18 cellular contexts compared by ENCODE assay signal in genomic region chr1:181013144-181013543, GRCh38. TPM values are rescaled to one million over a fixed set of nuclear protein-coding genes. Genes with fewer than 3 reads are reported as not detected.
A peak's percentile ranks its signal among the peaks of the same experiment; 100 is the strongest.
DNase-seq lines count a peak whose midpoint lies in the region; ATAC-seq, FAIRE-seq and TF ChIP-seq lines count a peak whose summit lies in the region.
"Had no signal": no experiment of that assay in that cellular context is flagged by ENCODE, and none has a peak within 500 bp of the region (broad histone marks: within the 10 kb centered on the region; RNA-seq: fewer than 3 reads in every experiment).

No MANE protein-coding gene starts in this region.

- DNase-seq in activated T-cell treated with anti-CD3 and anti-CD28 coated beads, Interleukin-2, amount 50 U/mL, for 72 hours = peak in 1 of 2 donors; percentile 6
- no peak for DNase-seq in activated T-cell treated with anti-CD3 and anti-CD28 coated beads, Interleukin-2, amount 50 U/mL, for 1 hour
- DNase-seq in SKM-1 (lab: John Stamatoyannopoulos, UW; ENCODE audit: unreplicated experiment) = peak; percentile 63
- DNase-seq in endothelial cell (ENCODE audit: low spot score) = no peak
- no peak for DNase-seq in upper lobe of right lung
- DNase-seq in GM12891 (ENCODE audit: insufficient read length, low spot score) = no peak
- no peak for DNase-seq in HAP-1 (ENCODE audit: low spot score in 2 of 2)
- DNase-seq: activated CD4-positive, alpha-beta T cell treated with anti-CD3 and anti-CD28 coated beads, Interleukin-2, amount 10 ng/mL, durations not matched to agents 7 days and 5 days; activated effector memory CD4-positive, alpha-beta T cell treated with Interleukin-2 at 50 U/mL for 16 hours; DMS153; gastrocnemius medialis; islet precursor cell; NCI-H1417 treated with DMSO at 0.1 percent for 48 hours; NCI-H446; pancreas; RPMI8226 had no signal

- H3K4me3 ChIP-seq in upper lobe of right lung (no peak overlapping the region), HAP-1 (no peak overlapping the region)
- H3K4me3 ChIP-seq: cardiac muscle cell, gastrocnemius medialis, pancreas had no signal

- TF ChIP-seq POLR2A in GM12891 (IDR thresholded peaks at IDR 0.05; ENCODE audit: low read depth, low read length) = no peak

- peak overlapping the region in 1 of 2 donors; percentile 13 for H3K4me3 Mint-ChIP-seq in activated T-cell treated with anti-CD3 and anti-CD28 coated beads, Interleukin-2, amount 50 U/mL, for 72 hours
- H3K4me3 Mint-ChIP-seq in endothelial cell (ENCODE audit: unreplicated experiment) = no peak overlapping the region
- H3K4me3 Mint-ChIP-seq: activated CD4-positive, alpha-beta T cell treated with anti-CD3 and anti-CD28 coated beads, Interleukin-2, amount 10 ng/mL, durations not matched to agents 7 days and 5 days had no signal

- H3K27me3 Mint-ChIP-seq in activated T-cell treated with anti-CD3 and anti-CD28 coated beads, Interleukin-2, amount 50 U/mL, for 72 hours (ENCODE audit: low read depth) = no peaks in the 10 kb centered on the region
- H3K27me3 Mint-ChIP-seq in endothelial cell (ENCODE audit: unreplicated experiment) = no peaks in the 10 kb centered on the region
- H3K27me3 Mint-ChIP-seq: activated CD4-positive, alpha-beta T cell treated with anti-CD3 and anti-CD28 coated beads, Interleukin-2, amount 10 ng/mL, durations not matched to agents 7 days and 5 days had no signal

- peaks cover 75% of the 10 kb centered on the region for H3K4me1 ChIP-seq in upper lobe of right lung
- H3K4me1 ChIP-seq in HAP-1 = no peaks in the 10 kb centered on the region; the same call in 1 of the 2 replicates

- no peak for TF ChIP-seq CTCF in endothelial cell (IDR thresholded peaks at IDR 0.05; ENCODE audit: unreplicated experiment)
- TF ChIP-seq CTCF in upper lobe of right lung (IDR thresholded peaks at IDR 0.05) = no peak

- no peak overlapping the region for H3K27ac ChIP-seq in upper lobe of right lung
- H3K27ac ChIP-seq: cardiac muscle cell, gastrocnemius medialis, pancreas had no signal

- H3K27ac Mint-ChIP-seq in activated T-cell treated with anti-CD3 and anti-CD28 coated beads, Interleukin-2, amount 50 U/mL, for 72 hours = peak overlapping the region; percentile 36
- H3K27ac Mint-ChIP-seq in endothelial cell (ENCODE audit: unreplicated experiment) = peak overlapping the region; percentile 19
- H3K27ac Mint-ChIP-seq: activated CD4-positive, alpha-beta T cell treated with anti-CD3 and anti-CD28 coated beads, Interleukin-2, amount 10 ng/mL, durations not matched to agents 7 days and 5 days had no signal

- H3K36me3 ChIP-seq in upper lobe of right lung (peaks cover 6% of the 10 kb centered on the region), HAP-1 (replicated peaks) (no peaks in the 10 kb centered on the region)
- H3K36me3 ChIP-seq: cardiac muscle cell, gastrocnemius medialis, pancreas had no signal

- H3K9me3 ChIP-seq in upper lobe of right lung = no peaks in the 10 kb centered on the region
- H3K9me3 ChIP-seq in HAP-1 = no peaks in the 10 kb centered on the region
- H3K9me3 ChIP-seq: gastrocnemius medialis, pancreas had no signal

- no peaks in the 10 kb centered on the region for H3K27me3 ChIP-seq in upper lobe of right lung
- H3K27me3 ChIP-seq in HAP-1 (ENCODE audit: low read depth) = no peaks in the 10 kb centered on the region
- H3K27me3 ChIP-seq: cardiac muscle cell, gastrocnemius medialis, pancreas had no signal

- peaks cover 2 to 16% of the 10 kb centered on the region in 2 donors for H3K36me3 Mint-ChIP-seq in activated T-cell treated with anti-CD3 and anti-CD28 coated beads, Interleukin-2, amount 50 U/mL, for 72 hours (ENCODE audit: insufficient read depth in 2 of 2)
- peaks cover 5% of the 10 kb centered on the region for H3K36me3 Mint-ChIP-seq in endothelial cell (ENCODE audit: low read depth, unreplicated experiment)

- H3K4me1 Mint-ChIP-seq in activated T-cell treated with anti-CD3 and anti-CD28 coated beads, Interleukin-2, amount 50 U/mL, for 72 hours (ENCODE audit: low read depth) = peaks cover 31% of the 10 kb centered on the region
- H3K4me1 Mint-ChIP-seq in endothelial cell (ENCODE audit: unreplicated experiment) = peaks cover 18% of the 10 kb centered on the region

- no peak for ATAC-seq in activated T-cell treated with anti-CD3 and anti-CD28 coated beads, Interleukin-2, amount 50 U/mL, for 72 hours (replicated peaks in 1 of 2)
- ATAC-seq in upper lobe of right lung (peak; percentile 58), GM19395 (IDR thresholded peaks at IDR 0.05; ENCODE audit: unreplicated experiment) (no peak)
- ATAC-seq: gastrocnemius medialis had no signal

- in situ Hi-C loops in HAP-1 (cut with MboI; ENCODE audit: low sequenced_read_pairs) = no loop called here

- intact Hi-C loops in upper lobe of right lung (cut with DNase I) = no loop called here

- H3K9me3 Mint-ChIP-seq in activated T-cell treated with anti-CD3 and anti-CD28 coated beads, Interleukin-2, amount 50 U/mL, for 72 hours = no peaks in the 10 kb centered on the region
- H3K9me3 Mint-ChIP-seq in endothelial cell (ENCODE audit: unreplicated experiment) = no peaks in the 10 kb centered on the region
- H3K9me3 Mint-ChIP-seq: activated CD4-positive, alpha-beta T cell treated with anti-CD3 and anti-CD28 coated beads, Interleukin-2, amount 10 ng/mL, durations not matched to agents 7 days and 5 days had no signal

- no peak for FAIRE-seq in GM12891 (lab: Jason Lieb, UNC)
- FAIRE-seq: pancreas had no signal

TF ChIP-seq in GM12891, 5 proteins besides CTCF, POLR2A, EP300 and RAD21:
- TF ChIP-seq PAX5 (IDR thresholded peaks at IDR 0.05; ENCODE audit: insufficient read depth, low read length, severe bottlenecking) (no peak), POU2F2 (IDR thresholded peaks at IDR 0.05; ENCODE audit: low read depth, low read length) (no peak), POLR2AphosphoS5 (IDR thresholded peaks at IDR 0.05; ENCODE audit: low read depth, low read length) (no peak), TAF1 (IDR thresholded peaks at IDR 0.05; ENCODE audit: low read depth, low read length) (no peak), SPI1 (IDR thresholded peaks at IDR 0.05; ENCODE audit: low read depth, low read length) (no peak)

RNA-seq across cellular contexts. Expression of gene STX6, which starts 9.5 kb away (rescaled TPM):
- total RNA-seq in activated T-cell treated with anti-CD3 and anti-CD28 coated beads, Interleukin-2, amount 50 U/mL, for 72 hours = 10 to 100 TPM; 20.9 to 21.5 TPM
- total RNA-seq in endothelial cell (ENCODE audit: unreplicated experiment) = 60.2 TPM
- total RNA-seq in upper lobe of right lung = 32.6 TPM
- 10.9 TPM for polyA plus RNA-seq in GM12891 (2012; ENCODE audit: low read depth, missing spikeins)

RNA-seq across cellular contexts. Expression of gene MR1, which starts 20.6 kb away (rescaled TPM):
- total RNA-seq in activated T-cell treated with anti-CD3 and anti-CD28 coated beads, Interleukin-2, amount 50 U/mL, for 72 hours = 10 to 100 TPM; 48.9 to 49.9 TPM
- total RNA-seq in endothelial cell (ENCODE audit: unreplicated experiment) (0.67 TPM), upper lobe of right lung (45.0 TPM)
- polyA plus RNA-seq in GM12891 (2012; ENCODE audit: low read depth, missing spikeins) = 24.6 TPM
- polyA plus RNA-seq: cardiac muscle cell had no signal

Comparison
In these comparisons a context has a peak if more than half of its experiments do, and no peak if none do; other contexts are left out.
1. RNA of gene MR1, which starts 20.6 kb away (total RNA-seq): 48.9 to 49.9 TPM in activated T-cell treated with anti-CD3 and anti-CD28 coated beads, Interleukin-2, amount 50 U/mL, for 72 hours and 45.0 TPM in upper lobe of right lung (single experiment); 0.67 TPM in endothelial cell (single experiment); every median in the first group is over 10 times any median in the second.